In the genomic region with DNA sequence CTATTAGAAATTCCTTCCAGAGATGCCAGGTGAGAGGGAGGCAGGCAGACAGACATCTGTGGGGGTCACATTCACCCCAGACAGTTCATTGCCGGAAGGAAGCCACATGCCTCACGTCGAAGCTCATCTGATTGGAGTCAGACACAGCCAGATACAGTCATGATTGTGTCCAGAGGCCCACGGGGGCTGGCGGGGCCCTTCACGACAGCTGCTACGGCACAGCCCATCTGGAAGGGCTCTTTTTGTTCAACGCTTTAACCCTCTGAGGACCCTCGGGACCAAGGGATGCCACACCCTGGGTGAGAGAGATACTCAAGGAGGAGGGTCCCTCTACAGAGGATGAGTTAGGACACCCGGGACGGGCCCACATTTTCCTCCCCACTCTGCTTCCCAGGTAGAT, we compare ENCODE assay signal across 26 cellular contexts. TPM values are rescaled to one million over a fixed set of nuclear protein-coding genes. Genes with fewer than 3 reads are reported as not detected.
DNase-seq lines count a peak whose midpoint lies in the region; TF ChIP-seq lines count a peak whose summit lies in the region.
"Had no signal": no experiment of that assay in that cellular context is flagged by ENCODE, and none has a peak within 500 bp of the region (broad histone marks: within the 10 kb centered on the region; RNA-seq: fewer than 3 reads in every experiment).

No MANE protein-coding gene starts in this region.

- no peak overlapping the region for H3K4me2 ChIP-seq in mammary epithelial cell (ENCODE audit: insufficient read depth, low read depth, low read length)
- H3K4me2 ChIP-seq in neuronal stem cell (ENCODE audit: insufficient read depth, low read length, poor library complexity, severe bottlenecking) = no peak overlapping the region
- H3K4me2 ChIP-seq in neural progenitor cell = no peak overlapping the region

- TF ChIP-seq POLR2A in esophagus muscularis mucosa (IDR thresholded peaks at IDR 0.05; ENCODE audit: low read depth) = no peak

- H3K4me3 ChIP-seq in mammary epithelial cell (replicated peaks in 1 of 3; ENCODE audit: insufficient read depth in 1 of 3, low read depth in 2 of 3, low read length in 3 of 3) (no peak overlapping the region), neuronal stem cell (ENCODE audit: low read length in 2 of 2) (no peak overlapping the region), neural progenitor cell (no peak overlapping the region), esophagus muscularis mucosa (no peak overlapping the region)
- H3K4me3 ChIP-seq: ovary, stomach had no signal

- H3K79me2 ChIP-seq in mammary epithelial cell (ENCODE audit: insufficient read depth, low read length) (no peaks in the 10 kb centered on the region), neural progenitor cell (ENCODE audit: low read depth) (no peaks in the 10 kb centered on the region)

- H3K9me3 Mint-ChIP-seq in neural progenitor cell = no peaks in the 10 kb centered on the region
- H3K9me3 Mint-ChIP-seq: activated naive CD4-positive, alpha-beta T cell treated with anti-CD3 and anti-CD28 coated beads, Interleukin-2, amount 10 ng/mL, durations not matched to agents 7 days and 5 days; activated T-cell treated with anti-CD3 and anti-CD28 coated beads, Interleukin-2, amount 50 U/mL, for 4 hours; type B pancreatic cell had no signal

- H2BK12ac ChIP-seq in neuronal stem cell (ENCODE audit: low read length) = no peak overlapping the region

- H3K9ac ChIP-seq in mammary epithelial cell (ENCODE audit: insufficient read depth, low read length) = no peak overlapping the region
- H3K9ac ChIP-seq in neuronal stem cell (ENCODE audit: low read depth, low read length, poor library complexity) = no peak overlapping the region
- H3K9ac ChIP-seq in neural progenitor cell = no peak overlapping the region

- H3K27ac Mint-ChIP-seq in neural progenitor cell = no peak overlapping the region
- H3K27ac Mint-ChIP-seq: activated naive CD4-positive, alpha-beta T cell treated with anti-CD3 and anti-CD28 coated beads, Interleukin-2, amount 10 ng/mL, durations not matched to agents 7 days and 5 days; memory B cell had no signal

- H3K4ac ChIP-seq in neuronal stem cell (ENCODE audit: low read length) = no peak overlapping the region

- H3K36me3 Mint-ChIP-seq in neural progenitor cell = no peaks in the 10 kb centered on the region
- H3K36me3 Mint-ChIP-seq: activated naive CD4-positive, alpha-beta T cell treated with anti-CD3 and anti-CD28 coated beads, Interleukin-2, amount 10 ng/mL, durations not matched to agents 7 days and 5 days; memory B cell; type B pancreatic cell had no signal

- H3F3A ChIP-seq in neural progenitor cell (ENCODE audit: low read depth) = no peaks in the 10 kb centered on the region

- no peak for TF ChIP-seq EP300 in esophagus muscularis mucosa (IDR thresholded peaks at IDR 0.05)

- H3K4me3 Mint-ChIP-seq in neural progenitor cell = no peak overlapping the region
- H3K4me3 Mint-ChIP-seq: activated naive CD4-positive, alpha-beta T cell treated with anti-CD3 and anti-CD28 coated beads, Interleukin-2, amount 10 ng/mL, durations not matched to agents 7 days and 5 days; activated T-cell treated with anti-CD3 and anti-CD28 coated beads, Interleukin-2, amount 50 U/mL, for 4 hours; memory B cell; type B pancreatic cell had no signal

- H3K27me3 Mint-ChIP-seq in neural progenitor cell (ENCODE audit: insufficient read depth, low read depth) = peaks cover 17% of the 10 kb centered on the region

- H3K23ac ChIP-seq in neuronal stem cell (ENCODE audit: low read depth, low read length, poor library complexity) = no peak overlapping the region

- intact Hi-C loops in mammary epithelial cell (cut with micrococcal nuclease) = no loop called here
- intact Hi-C loops in esophagus muscularis mucosa (cut with DNase I) = no loop called here

- H3K36me3 ChIP-seq in mammary epithelial cell (ENCODE audit: insufficient read depth, low read length) (no peaks in the 10 kb centered on the region), neuronal stem cell (replicated peaks in 1 of 2; ENCODE audit: control insufficient read depth in 2 of 2, insufficient read depth in 2 of 2, low read length in 2 of 2) (no peaks in the 10 kb centered on the region), neural progenitor cell (no peaks in the 10 kb centered on the region), esophagus muscularis mucosa (no peaks in the 10 kb centered on the region)
- H3K36me3 ChIP-seq: ovary, stomach had no signal

- H4K91ac ChIP-seq in neuronal stem cell (ENCODE audit: low read depth, low read length, poor library complexity) = no peak overlapping the region

- in situ Hi-C loops in mammary epithelial cell (cut with MboI; ENCODE audit: low sequenced_read_pairs in 2 of 2) = no loop called here

- no peak overlapping the region for H4K8ac ChIP-seq in neuronal stem cell (ENCODE audit: low read depth, low read length)

- dilution Hi-C loops in mammary epithelial cell (cut with HindIII; ENCODE audit: low sequenced_read_pairs) = no loop called here

- CTCF ChIA-PET in mammary epithelial cell (lab: Charles Lee; ENCODE audit: low non-redundant PET) = no interaction called here

- DNase-seq in NCI-H1105 treated with DMSO at 0.1 percent for 48 hours (lab: John Stamatoyannopoulos, UW) = peak; percentile 20
- no peak for DNase-seq in NCI-H1105 (lab: John Stamatoyannopoulos, UW)
- peak; percentile 63 for DNase-seq in NCI-H524 treated with DMSO at 0.1 percent for 48 hours (lab: John Stamatoyannopoulos, UW)
- no peak for DNase-seq in mammary epithelial cell
- DNase-seq in neuronal stem cell (ENCODE audit: low spot score) = no peak
- DNase-seq in DMS53 (lab: John Stamatoyannopoulos, UW) = no peak
- DNase-seq in neural progenitor cell (ENCODE audit: low spot score) = no peak
- no peak for DNase-seq in esophagus muscularis mucosa (ENCODE audit: extremely low spot score)
- DNase-seq: activated CD8-positive, alpha-beta memory T cell treated with anti-CD3 and anti-CD28 coated beads for 24 hours; activated naive CD4-positive, alpha-beta T cell treated with anti-CD3 and anti-CD28 coated beads, Interleukin-2, amount 10 ng/mL, durations not matched to agents 7 days and 5 days; activated T-cell treated with anti-CD3 and anti-CD28 coated beads, Interleukin-2, amount 50 U/mL, for 4 hours; AML-193; anterior cingulate cortex; effector CD4-positive, alpha-beta T cell; erythroblast; Karpas-422; NCI-H1930; NCI-H510A; ovary; right cardiac atrium; stimulated activated CD4-positive, alpha-beta T cell treated with anti-CD3 and anti-CD28 coated beads, Interleukin-12 subunit alpha, Interleukin-12 subunit beta, amount 100 ng/mL, for 4 hours; stomach had no signal

- H2AK5ac ChIP-seq in neuronal stem cell (ENCODE audit: low read depth, low read length) = no peak overlapping the region

- peak overlapping the region; percentile 32 for H3K14ac ChIP-seq in neuronal stem cell (ENCODE audit: low read length)

- H2BK5ac ChIP-seq in neuronal stem cell (ENCODE audit: low read length) = no peak overlapping the region

- no peaks in the 10 kb centered on the region for H3K79me1 ChIP-seq in neuronal stem cell (ENCODE audit: low read depth, low read length)

- H3K4me1 ChIP-seq in mammary epithelial cell (ENCODE audit: insufficient read depth, low read length) = peaks cover 31% of the 10 kb centered on the region
- peaks cover 1 to 14% of the 10 kb centered on the region in 2 donors for H3K4me1 ChIP-seq in neuronal stem cell (ENCODE audit: control insufficient read depth in 2 of 2, insufficient read depth in 1 of 2, low read depth in 1 of 2, low read length in 2 of 2)
- peaks cover 9% of the 10 kb centered on the region for H3K4me1 ChIP-seq in neural progenitor cell
- peaks cover 16 to 50% (median 22%) of the 10 kb centered on the region in 4 donors for H3K4me1 ChIP-seq in esophagus muscularis mucosa

- H2AFZ ChIP-seq in mammary epithelial cell (ENCODE audit: low read depth, low read length) = peak overlapping the region; percentile 19
- no peak overlapping the region for H2AFZ ChIP-seq in neuronal stem cell (ENCODE audit: low read length)
- no peak overlapping the region for H2AFZ ChIP-seq in neural progenitor cell (replicated peaks)

- H3K27me3 ChIP-seq in mammary epithelial cell (ENCODE audit: insufficient read depth, low read length) (no peaks in the 10 kb centered on the region), neuronal stem cell (ENCODE audit: control insufficient read depth in 3 of 3, insufficient read depth in 3 of 3, low read depth in 1 of 3, low read length in 3 of 3) (peaks cover 0 to 6% (median 0%) of the 10 kb centered on the region in 3 experiments), neural progenitor cell (no peaks in the 10 kb centered on the region), esophagus muscularis mucosa (peaks cover 0 to 26% (median 0%) of the 10 kb centered on the region in 4 donors)
- H3K27me3 ChIP-seq: ovary had no signal

- H2BK15ac ChIP-seq in neuronal stem cell (ENCODE audit: low read length) = no peak overlapping the region

- TF ChIP-seq CTCF in mammary epithelial cell (conservative IDR thresholded peaks at IDR 0.05 in 1 of 2, IDR thresholded peaks at IDR 0.05 in 1 of 2; ENCODE audit: extremely low read depth in 1 of 2, insufficient read depth in 1 of 2, low read depth in 1 of 2, low read length in 2 of 2) (no peak), neural progenitor cell (IDR thresholded peaks at IDR 0.05) (no peak), esophagus muscularis mucosa (IDR thresholded peaks at IDR 0.05) (no peak)

- peaks cover 30% of the 10 kb centered on the region for H3K4me1 Mint-ChIP-seq in neural progenitor cell
- H3K4me1 Mint-ChIP-seq: activated naive CD4-positive, alpha-beta T cell treated with anti-CD3 and anti-CD28 coated beads, Interleukin-2, amount 10 ng/mL, durations not matched to agents 7 days and 5 days; memory B cell had no signal

- H4K20me1 ChIP-seq in mammary epithelial cell (ENCODE audit: insufficient read depth, low read length) = no peaks in the 10 kb centered on the region
- H4K20me1 ChIP-seq in neural progenitor cell (ENCODE audit: low read depth) = no peaks in the 10 kb centered on the region

- H2BK120ac ChIP-seq in neuronal stem cell (ENCODE audit: low read depth, low read length) = no peak overlapping the region

- H3K9me3 ChIP-seq in mammary epithelial cell (replicated peaks; ENCODE audit: insufficient read depth, low read length) (no peaks in the 10 kb centered on the region), neuronal stem cell (replicated peaks in 1 of 2; ENCODE audit: control insufficient read depth in 2 of 2, insufficient read depth in 1 of 2, low read depth in 1 of 2, low read length in 2 of 2) (peaks cover 0 to 2% of the 10 kb centered on the region in 2 donors), neural progenitor cell (ENCODE audit: low read depth) (no peaks in the 10 kb centered on the region), esophagus muscularis mucosa (no peaks in the 10 kb centered on the region)
- H3K9me3 ChIP-seq: ovary, stomach had no signal

- H3K27ac ChIP-seq in mammary epithelial cell (ENCODE audit: insufficient read depth, low read depth, low read length) (peak overlapping the region; percentile 14), neuronal stem cell (replicated peaks; ENCODE audit: low read length) (no peak overlapping the region), neural progenitor cell (no peak overlapping the region), esophagus muscularis mucosa (replicated peaks in 1 of 4) (no peak overlapping the region)
- H3K27ac ChIP-seq: ovary had no signal

- 66% methylated on average over 9 of the region's 11 CpGs for WGBS in mammary epithelial cell (ENCODE audit: low coverage, missing lambda C conversion rate)
- WGBS in neuronal stem cell (ENCODE audit: extremely low coverage in 2 of 2, insufficient read length in 2 of 2, insufficient replicate concordance in 1 of 2), 2 donors = no CpG with 5 or more reads among the region's 11 CpGs
- WGBS in esophagus muscularis mucosa = 60% methylated on average over 6 of the region's 11 CpGs

- no peak overlapping the region for H3K18ac ChIP-seq in neuronal stem cell (ENCODE audit: low read length)

- no TSS peak for BruUV-seq in mammary epithelial cell (replicated peaks; lab: Mats Ljungman, UMichigan)

RNA-seq across cellular contexts. Expression of a gene that starts 31.9 kb away (rescaled TPM):
- total RNA-seq in mammary epithelial cell (1 to 10 TPM in 1 of 2 donors, under 1 TPM in 1; 0.28 to 7.2 TPM), neural progenitor cell (ENCODE audit: low replicate concordance) (0.03 TPM in 1 of 2 replicates, not detected in the other), esophagus muscularis mucosa (under 1 TPM in 1 of 4 donors, not detected in 3; 0.42 TPM)
- 0.35 TPM for polyA plus RNA-seq in mammary epithelial cell
- not detected for polyA minus RNA-seq in mammary epithelial cell
- not detected for polyA plus RNA-seq in neuronal stem cell (2013, experiment 1 of 2)
- 0.06 TPM for polyA plus RNA-seq in neuronal stem cell (2013, experiment 2 of 2)
- total RNA-seq: A172; activated T-cell treated with anti-CD3 and anti-CD28 coated beads, Interleukin-2, amount 50 U/mL, for 4 hours; frontal cortex; right cardiac atrium had no signal

Comparison
In these comparisons a context has a peak if more than half of its experiments do, and no peak if none do; other contexts are left out.
1. DNase-seq: peak in NCI-H1105 treated with DMSO at 0.1 percent for 48 hours (single experiment) and NCI-H524 treated with DMSO at 0.1 percent for 48 hours (single experiment); none in NCI-H1105 (single experiment), mammary epithelial cell (single experiment), neuronal stem cell (single experiment), DMS53 (single experiment), neural progenitor cell (single experiment) and esophagus muscularis mucosa (single experiment).